1 cellular context compared by ENCODE assay signal in genomic region chr20:53582574-53583351, GRCh38.
A peak's percentile ranks its signal among the peaks of the same experiment; 100 is the strongest.
TF ChIP-seq lines count a peak whose summit lies in the region.

No MANE protein-coding gene starts in this region.

TF ChIP-seq in HepG2, 621 proteins besides CTCF, POLR2A, EP300 and RAD21 (continued from another document):
- peak; percentile 24; the same call in 1 of the 2 replicates for TF ChIP-seq ETV5 (CRISPR knock-in tag; IDR thresholded peaks at IDR 0.05; ENCODE audit: borderline replicate concordance)
- TF ChIP-seq, protein P1, sequence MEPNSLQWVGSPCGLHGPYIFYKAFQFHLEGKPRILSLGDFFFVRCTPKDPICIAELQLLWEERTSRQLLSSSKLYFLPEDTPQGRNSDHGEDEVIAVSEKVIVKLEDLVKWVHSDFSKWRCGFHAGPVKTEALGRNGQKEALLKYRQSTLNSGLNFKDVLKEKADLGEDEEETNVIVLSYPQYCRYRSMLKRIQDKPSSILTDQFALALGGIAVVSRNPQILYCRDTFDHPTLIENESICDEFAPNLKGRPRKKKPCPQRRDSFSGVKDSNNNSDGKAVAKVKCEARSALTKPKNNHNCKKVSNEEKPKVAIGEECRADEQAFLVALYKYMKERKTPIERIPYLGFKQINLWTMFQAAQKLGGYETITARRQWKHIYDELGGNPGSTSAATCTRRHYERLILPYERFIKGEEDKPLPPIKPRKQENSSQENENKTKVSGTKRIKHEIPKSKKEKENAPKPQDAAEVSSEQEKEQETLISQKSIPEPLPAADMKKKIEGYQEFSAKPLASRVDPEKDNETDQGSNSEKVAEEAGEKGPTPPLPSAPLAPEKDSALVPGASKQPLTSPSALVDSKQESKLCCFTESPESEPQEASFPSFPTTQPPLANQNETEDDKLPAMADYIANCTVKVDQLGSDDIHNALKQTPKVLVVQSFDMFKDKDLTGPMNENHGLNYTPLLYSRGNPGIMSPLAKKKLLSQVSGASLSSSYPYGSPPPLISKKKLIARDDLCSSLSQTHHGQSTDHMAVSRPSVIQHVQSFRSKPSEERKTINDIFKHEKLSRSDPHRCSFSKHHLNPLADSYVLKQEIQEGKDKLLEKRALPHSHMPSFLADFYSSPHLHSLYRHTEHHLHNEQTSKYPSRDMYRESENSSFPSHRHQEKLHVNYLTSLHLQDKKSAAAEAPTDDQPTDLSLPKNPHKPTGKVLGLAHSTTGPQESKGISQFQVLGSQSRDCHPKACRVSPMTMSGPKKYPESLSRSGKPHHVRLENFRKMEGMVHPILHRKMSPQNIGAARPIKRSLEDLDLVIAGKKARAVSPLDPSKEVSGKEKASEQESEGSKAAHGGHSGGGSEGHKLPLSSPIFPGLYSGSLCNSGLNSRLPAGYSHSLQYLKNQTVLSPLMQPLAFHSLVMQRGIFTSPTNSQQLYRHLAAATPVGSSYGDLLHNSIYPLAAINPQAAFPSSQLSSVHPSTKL (CRISPR knock-in tag; IDR thresholded peaks at IDR 0.05) = peak; percentile 76
- TF ChIP-seq ZNF878 (CRISPR knock-in tag; IDR thresholded peaks at IDR 0.05) = 0 out of 2 replicates have a peak, but pooled peaks have one; percentile 58
- no peak for TF ChIP-seq ARID4A (CRISPR knock-in tag; IDR thresholded peaks at IDR 0.05; ENCODE audit: borderline replicate concordance)
- TF ChIP-seq SMAD3 (CRISPR knock-in tag; IDR thresholded peaks at IDR 0.05) = 0 out of 2 replicates have a peak, but pooled peaks have one; percentile 46
- no peak for TF ChIP-seq ZNF652 (CRISPR knock-in tag; IDR thresholded peaks at IDR 0.05; ENCODE audit: borderline replicate concordance, low read depth)
- TF ChIP-seq SATB2 (CRISPR knock-in tag; IDR thresholded peaks at IDR 0.05) = 0 out of 2 replicates have a peak, but pooled peaks have one; percentile 57
- peak; percentile 40; the same call in 1 of the 2 replicates for TF ChIP-seq KDM1A (CRISPR knock-in tag; IDR thresholded peaks at IDR 0.05)
- no peak for TF ChIP-seq FOXA1 (IDR thresholded peaks at IDR 0.05)
- peak; percentile 31; the same call in 1 of the 2 replicates for TF ChIP-seq FOXA1 (CRISPR knock-in tag; IDR thresholded peaks at IDR 0.05)
- TF ChIP-seq YEATS2 (CRISPR knock-in tag; IDR thresholded peaks at IDR 0.05; ENCODE audit: borderline replicate concordance) = no peak
- TF ChIP-seq NCOA5 (CRISPR knock-in tag; IDR thresholded peaks at IDR 0.05) = no peak
- TF ChIP-seq NFE2 (CRISPR knock-in tag; IDR thresholded peaks at IDR 0.05) = 0 out of 2 replicates have a peak, but pooled peaks have one; percentile 42
- no peak for TF ChIP-seq ZC3H13 (CRISPR knock-in tag; IDR thresholded peaks at IDR 0.05)
- peak; percentile 73 for TF ChIP-seq CEBPG (CRISPR knock-in tag; IDR thresholded peaks at IDR 0.05)
- no peak for TF ChIP-seq RAD51 (IDR thresholded peaks at IDR 0.05; ENCODE audit: borderline replicate concordance)
- TF ChIP-seq DNMT3B (CRISPR knock-in tag; conservative IDR thresholded peaks at IDR 0.05) = 0 out of 2 replicates have a peak, but pooled peaks have one; percentile 23
- TF ChIP-seq, protein P2, sequence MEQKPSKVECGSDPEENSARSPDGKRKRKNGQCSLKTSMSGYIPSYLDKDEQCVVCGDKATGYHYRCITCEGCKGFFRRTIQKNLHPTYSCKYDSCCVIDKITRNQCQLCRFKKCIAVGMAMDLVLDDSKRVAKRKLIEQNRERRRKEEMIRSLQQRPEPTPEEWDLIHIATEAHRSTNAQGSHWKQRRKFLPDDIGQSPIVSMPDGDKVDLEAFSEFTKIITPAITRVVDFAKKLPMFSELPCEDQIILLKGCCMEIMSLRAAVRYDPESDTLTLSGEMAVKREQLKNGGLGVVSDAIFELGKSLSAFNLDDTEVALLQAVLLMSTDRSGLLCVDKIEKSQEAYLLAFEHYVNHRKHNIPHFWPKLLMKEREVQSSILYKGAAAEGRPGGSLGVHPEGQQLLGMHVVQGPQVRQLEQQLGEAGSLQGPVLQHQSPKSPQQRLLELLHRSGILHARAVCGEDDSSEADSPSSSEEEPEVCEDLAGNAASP (CRISPR knock-in tag; IDR thresholded peaks at IDR 0.05; ENCODE audit: borderline replicate concordance) = peak; percentile 19; the same call in 1 of the 2 replicates
- TF ChIP-seq HOXA5 (CRISPR knock-in tag; IDR thresholded peaks at IDR 0.05) = peak; percentile 31; the same call in 1 of the 2 replicates
- TF ChIP-seq, protein P3, sequence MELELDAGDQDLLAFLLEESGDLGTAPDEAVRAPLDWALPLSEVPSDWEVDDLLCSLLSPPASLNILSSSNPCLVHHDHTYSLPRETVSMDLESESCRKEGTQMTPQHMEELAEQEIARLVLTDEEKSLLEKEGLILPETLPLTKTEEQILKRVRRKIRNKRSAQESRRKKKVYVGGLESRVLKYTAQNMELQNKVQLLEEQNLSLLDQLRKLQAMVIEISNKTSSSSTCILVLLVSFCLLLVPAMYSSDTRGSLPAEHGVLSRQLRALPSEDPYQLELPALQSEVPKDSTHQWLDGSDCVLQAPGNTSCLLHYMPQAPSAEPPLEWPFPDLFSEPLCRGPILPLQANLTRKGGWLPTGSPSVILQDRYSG (CRISPR knock-in tag; IDR thresholded peaks at IDR 0.05) = no peak
- no peak for TF ChIP-seq KDM6A (CRISPR knock-in tag; IDR thresholded peaks at IDR 0.05; ENCODE audit: low read depth)
- TF ChIP-seq SMC3 (IDR thresholded peaks at IDR 0.05; ENCODE audit: low read length) = peak; percentile 27; the same call in 1 of the 2 replicates
- no peak for TF ChIP-seq TOE1 (CRISPR knock-in tag; IDR thresholded peaks at IDR 0.05)
- TF ChIP-seq ZBTB3 (CRISPR knock-in tag; IDR thresholded peaks at IDR 0.05; ENCODE audit: borderline replicate concordance, low read depth) = no peak
- peak; percentile 48; the same call in 1 of the 2 replicates for TF ChIP-seq HMG20A (CRISPR knock-in tag; IDR thresholded peaks at IDR 0.05; ENCODE audit: borderline replicate concordance)
